ENCODE assay signal across 1 cellular context in genomic region chr7:171364-171904, GRCh38.
TF ChIP-seq lines count a peak whose summit lies in the region.

No MANE protein-coding gene starts in this region.

TF ChIP-seq in HepG2, 621 proteins besides CTCF, POLR2A, EP300 and RAD21:
- TF ChIP-seq HNRNPLL (IDR thresholded peaks at IDR 0.05; ENCODE audit: low read depth, low read length, poor library complexity, severe bottlenecking): peak; percentile 75
- no peak for TF ChIP-seq MAX (IDR thresholded peaks at IDR 0.05)
- TF ChIP-seq UBTF (CRISPR knock-in tag; IDR thresholded peaks at IDR 0.05): peak; percentile 29; the same call in 1 of the 2 replicates
- TF ChIP-seq ZNF326 (CRISPR knock-in tag; IDR thresholded peaks at IDR 0.05; ENCODE audit: borderline replicate concordance): no peak
- no peak for TF ChIP-seq FOXA1 (IDR thresholded peaks at IDR 0.05)
- no peak for TF ChIP-seq FOXA1 (CRISPR knock-in tag; IDR thresholded peaks at IDR 0.05)
- TF ChIP-seq STAG1 (CRISPR knock-in tag; IDR thresholded peaks at IDR 0.05): 0 out of 2 replicates have a peak, but pooled peaks have one; percentile 5
